In the genomic region with DNA sequence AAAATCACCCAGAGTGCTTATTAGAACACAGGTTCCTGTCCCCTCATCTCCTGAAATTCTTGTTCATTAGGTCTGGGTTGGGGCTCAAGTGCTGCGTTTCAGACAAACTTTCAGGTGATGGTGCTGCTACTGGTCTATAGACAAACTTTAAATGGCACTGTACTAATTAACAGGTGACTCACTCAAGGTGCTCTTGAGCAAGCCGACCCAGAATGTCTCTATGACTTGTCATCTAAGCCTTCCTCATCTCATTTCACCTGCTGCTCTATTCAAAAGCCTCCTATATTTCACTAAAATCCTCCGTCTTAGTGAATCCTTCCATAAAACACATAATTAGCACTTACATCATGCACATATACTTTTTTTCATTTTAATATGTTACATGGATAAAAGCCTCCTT, we compare ENCODE assay signal across 25 cellular contexts. TPM values are rescaled to one million over a fixed set of nuclear protein-coding genes. Genes with fewer than 3 reads are reported as not detected.
DNase-seq lines count a peak whose midpoint lies in the region; ATAC-seq and TF ChIP-seq lines count a peak whose summit lies in the region.
"Had no signal": no experiment of that assay in that cellular context is flagged by ENCODE, and none has a peak within 500 bp of the region (broad histone marks: within the 10 kb centered on the region; RNA-seq: fewer than 3 reads in every experiment).

No MANE protein-coding gene starts in this region.

- no TSS peak for BruUV-seq in Calu3 (replicated peaks; lab: Mats Ljungman, UMichigan)

- peak; percentile 32 for ATAC-seq in mucosa of descending colon
- no peak for ATAC-seq in GM21360 (IDR thresholded peaks at IDR 0.05; ENCODE audit: unreplicated experiment)
- ATAC-seq in GM19023 (IDR thresholded peaks at IDR 0.05; ENCODE audit: unreplicated experiment): no peak
- ATAC-seq: CD8-positive, alpha-beta T cell had no signal

- no peak for TF ChIP-seq CTCF in 22Rv1 (IDR thresholded peaks at IDR 0.05)
- TF ChIP-seq CTCF in Calu3 (IDR thresholded peaks at IDR 0.05; ENCODE audit: unreplicated experiment): no peak
- no peak for TF ChIP-seq CTCF in VCaP (conservative IDR thresholded peaks at IDR 0.05)
- TF ChIP-seq CTCF in mucosa of descending colon (IDR thresholded peaks at IDR 0.05): no peak

- H3K4me3 Mint-ChIP-seq in Calu3 (ENCODE audit: low read depth, unreplicated experiment): no peak overlapping the region
- H3K4me3 Mint-ChIP-seq: CD8-positive, alpha-beta T cell had no signal

- DNase-seq in Calu3 (peak; percentile 16), mucosa of descending colon (no peak), caudate nucleus (lab: John Stamatoyannopoulos, UW) (no peak)
- DNase-seq: C1 segment of cervical spinal cord; Caco-2; CD8-positive, alpha-beta T cell; DMS 273 treated with DMSO at 0.1 percent for 48 hours; DMS79; EL; GDM1; Kasumi-1; MV-4-11; NCI-H1105; NCI-H1436 treated with DMSO at 0.1 percent for 48 hours; NCI-H187 treated with DMSO at 0.1 percent for 48 hours; NCI-H446; NCI-H524 treated with DMSO at 0.1 percent for 48 hours; NCI-H82; NK-92 treated with Interleukin-12 subunit alpha and Interleukin-12 subunit beta, amount 100 ng/mL, for 24 hours; PC-9; SHP77 had no signal

- no peaks in the 10 kb centered on the region for H3K27me3 Mint-ChIP-seq in Calu3 (ENCODE audit: unreplicated experiment)

- peaks cover 5% of the 10 kb centered on the region for H3K4me1 ChIP-seq in mucosa of descending colon (ENCODE audit: low read depth)
- H3K4me1 ChIP-seq: Caco-2 had no signal

- peak overlapping the region; percentile 91 for H3K27ac ChIP-seq in 22Rv1
- peak overlapping the region; percentile 86 for H3K27ac ChIP-seq in VCaP
- H3K27ac ChIP-seq in caudate nucleus (ENCODE audit: low read depth, low read length): no peak overlapping the region
- H3K27ac ChIP-seq: PC-9 had no signal

- no peaks in the 10 kb centered on the region for H3K9me3 ChIP-seq in mucosa of descending colon
- H3K9me3 ChIP-seq: Caco-2 had no signal

- CTCF ChIA-PET in Calu3 (lab: Charles Lee): no interaction called here

- H3K9me3 Mint-ChIP-seq in Calu3 (ENCODE audit: low read depth, unreplicated experiment): no peaks in the 10 kb centered on the region
- H3K9me3 Mint-ChIP-seq: CD8-positive, alpha-beta T cell had no signal

- intact Hi-C loops in Calu3 (cut with micrococcal nuclease; ENCODE audit: unreplicated experiment) (loop anchor here (5.0 kb wide), 1 partner anchor 60 kb away; no protein-coding TSS in a partner anchor), mucosa of descending colon (cut with DNase I, micrococcal nuclease) (no loop called here)

- peaks cover 10% of the 10 kb centered on the region for H3K36me3 Mint-ChIP-seq in Calu3 (ENCODE audit: insufficient read depth, unreplicated experiment)
- H3K36me3 Mint-ChIP-seq: CD8-positive, alpha-beta T cell had no signal

- H3K36me3 ChIP-seq in mucosa of descending colon (ENCODE audit: low read depth): no peaks in the 10 kb centered on the region

- H3K4me3 ChIP-seq in mucosa of descending colon: no peak overlapping the region
- H3K4me3 ChIP-seq: PC-9 had no signal

- H3K27ac Mint-ChIP-seq in Calu3 (ENCODE audit: unreplicated experiment): no peak overlapping the region
- H3K27ac Mint-ChIP-seq: CD8-positive, alpha-beta T cell had no signal

- peaks cover 30% of the 10 kb centered on the region for H3K4me1 Mint-ChIP-seq in Calu3 (ENCODE audit: low read depth, unreplicated experiment)

RNA-seq across cellular contexts. Expression of gene STK39, which starts 29.9 kb away (rescaled TPM):
- total RNA-seq in Calu3 (2022) (100 and 110 TPM in 2 replicates), mucosa of descending colon (10 to 100 TPM; 36.4 to 57.5 (median 52.5) TPM)
